8 cellular contexts compared by ENCODE assay signal in the genomic region with DNA sequence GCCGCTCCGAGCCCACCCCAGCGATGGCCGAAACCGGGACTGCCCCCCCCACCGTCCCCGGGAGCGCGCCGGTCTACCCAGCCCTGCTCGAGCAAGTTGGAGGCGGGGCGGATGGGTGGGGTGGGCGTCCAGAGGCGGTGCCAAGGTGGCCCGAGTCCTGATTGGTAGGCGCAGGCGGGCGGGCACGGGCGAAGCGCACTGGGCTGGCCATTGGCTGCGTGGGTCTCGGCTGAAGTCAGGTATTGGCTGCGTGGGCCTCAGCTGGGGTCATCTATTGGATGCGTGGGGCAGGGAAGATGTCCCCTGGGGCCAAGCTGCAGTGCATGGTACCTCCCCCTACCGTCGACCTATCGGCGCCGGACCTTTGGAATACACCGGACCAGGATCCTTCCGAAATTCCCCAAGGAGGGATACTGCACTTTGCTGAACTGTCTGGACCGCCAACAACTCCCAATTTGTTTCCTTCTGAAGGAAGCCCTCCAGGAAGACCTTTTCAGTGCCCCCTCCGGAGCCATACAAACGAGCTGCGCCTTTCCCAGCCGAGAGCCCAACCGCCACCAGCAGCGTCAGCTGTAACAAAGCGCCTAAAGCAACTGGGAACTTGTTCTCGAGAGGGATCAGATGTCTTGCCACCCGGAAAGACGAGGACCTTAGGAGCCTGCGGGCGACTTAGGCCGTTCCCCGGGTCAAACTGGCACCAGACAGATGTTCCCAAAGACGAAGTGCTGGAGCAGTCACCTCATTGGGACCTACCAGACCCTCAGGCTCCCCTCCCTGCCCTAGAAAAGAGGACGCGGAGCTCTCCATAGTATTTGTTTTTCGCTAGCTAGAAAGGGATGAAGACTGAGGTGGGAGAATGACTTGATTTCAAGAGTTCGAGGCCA. TPM values are rescaled to one million over a fixed set of nuclear protein-coding genes. Genes with fewer than 3 reads are reported as not detected.
DNase-seq lines count a peak whose midpoint lies in the region; ATAC-seq, FAIRE-seq and TF ChIP-seq lines count a peak whose summit lies in the region.

A gene with protein sequence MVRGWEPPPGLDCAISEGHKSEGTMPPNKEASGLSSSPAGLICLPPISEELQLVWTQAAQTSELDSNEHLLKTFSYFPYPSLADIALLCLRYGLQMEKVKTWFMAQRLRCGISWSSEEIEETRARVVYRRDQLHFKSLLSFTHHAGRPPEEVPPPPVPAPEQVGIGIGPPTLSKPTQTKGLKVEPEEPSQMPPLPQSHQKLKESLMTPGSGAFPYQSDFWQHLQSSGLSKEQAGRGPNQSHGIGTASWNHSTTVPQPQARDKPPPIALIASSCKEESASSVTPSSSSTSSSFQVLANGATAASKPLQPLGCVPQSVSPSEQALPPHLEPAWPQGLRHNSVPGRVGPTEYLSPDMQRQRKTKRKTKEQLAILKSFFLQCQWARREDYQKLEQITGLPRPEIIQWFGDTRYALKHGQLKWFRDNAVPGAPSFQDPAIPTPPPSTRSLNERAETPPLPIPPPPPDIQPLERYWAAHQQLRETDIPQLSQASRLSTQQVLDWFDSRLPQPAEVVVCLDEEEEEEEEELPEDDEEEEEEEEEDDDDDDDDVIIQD (minus strand): TSS at position 113 of the 884 bp plus-strand sequence. CDS start 180 bp downstream, outside the sequence.

- WGBS in prostate gland: under 1% methylated on average over 53 of the region's 53 CpGs

- H3K4me3 ChIP-seq in prostate gland: peak within 1 kb of the TSS; percentile 84 to 98

- no peaks in the 10 kb centered on the region for H3K27me3 ChIP-seq in prostate gland (replicated peaks; ENCODE audit: insufficient read depth)

- no peaks in the 10 kb centered on the region for H3K4me1 ChIP-seq in prostate gland (replicated peaks)

- H3K9me3 ChIP-seq in prostate gland: no peaks in the 10 kb centered on the region

- H3K27ac ChIP-seq in prostate gland: peak within 1 kb of the TSS; percentile 92 to 99

- peak; percentile 94 for DNase-seq in GM12892 (ENCODE audit: insufficient read length)
- peak; percentile 97 for DNase-seq in NCI-H146 (lab: John Stamatoyannopoulos, UW)
- DNase-seq in T-helper 1 cell: peak; percentile 93 to 97 (median 96)
- peak; percentile 98 for DNase-seq in amniotic epithelial cell (ENCODE audit: low read depth)
- DNase-seq in left cardiac atrium: peak; percentile 99
- peak; percentile 99 for DNase-seq in prostate gland (ENCODE audit: low spot score)
- DNase-seq in urothelium cell line (ENCODE audit: low spot score): peak; percentile 99

- intact Hi-C loops in left cardiac atrium (cut with DNase I) (no loop called here), prostate gland (cut with DNase I) (no loop called here)

- ATAC-seq in HG02852 (IDR thresholded peaks at IDR 0.05; ENCODE audit: unreplicated experiment) (peak; percentile 97), left cardiac atrium (peak; percentile 98 to 99)

- FAIRE-seq in GM12892 (lab: Jason Lieb, UNC) (peak; percentile 99), urothelium cell line (lab: Jason Lieb, UNC) (peak; percentile 97)

- H3K36me3 ChIP-seq in prostate gland: no peaks in the 10 kb centered on the region

- TF ChIP-seq POLR2A in GM12892 (IDR thresholded peaks at IDR 0.05; ENCODE audit: low read depth, low read length): peak; percentile 61
- peak; percentile 87 for TF ChIP-seq POLR2A in prostate gland (IDR thresholded peaks at IDR 0.05)

- peak; percentile 27 to 48 (median 33) for TF ChIP-seq CTCF in prostate gland (IDR thresholded peaks at IDR 0.05)

RNA-seq across cellular contexts. Expression of the gene that starts here (rescaled TPM):
- 8.5 TPM for polyA plus RNA-seq in GM12892 (2012; ENCODE audit: missing spikeins)
- 1 to 10 TPM; 8.3 to 8.5 TPM for total RNA-seq in left cardiac atrium
- total RNA-seq in prostate gland: 10 to 100 TPM; 15.3 to 22.0 TPM

Comparison
In these comparisons a context has a peak if more than half of its experiments do, and no peak if none do; other contexts are left out.
1. Peak in every context shown above with its lines: DNase-seq, ATAC-seq, H3K4me3 ChIP-seq and H3K27ac ChIP-seq.